In the genomic region with DNA sequence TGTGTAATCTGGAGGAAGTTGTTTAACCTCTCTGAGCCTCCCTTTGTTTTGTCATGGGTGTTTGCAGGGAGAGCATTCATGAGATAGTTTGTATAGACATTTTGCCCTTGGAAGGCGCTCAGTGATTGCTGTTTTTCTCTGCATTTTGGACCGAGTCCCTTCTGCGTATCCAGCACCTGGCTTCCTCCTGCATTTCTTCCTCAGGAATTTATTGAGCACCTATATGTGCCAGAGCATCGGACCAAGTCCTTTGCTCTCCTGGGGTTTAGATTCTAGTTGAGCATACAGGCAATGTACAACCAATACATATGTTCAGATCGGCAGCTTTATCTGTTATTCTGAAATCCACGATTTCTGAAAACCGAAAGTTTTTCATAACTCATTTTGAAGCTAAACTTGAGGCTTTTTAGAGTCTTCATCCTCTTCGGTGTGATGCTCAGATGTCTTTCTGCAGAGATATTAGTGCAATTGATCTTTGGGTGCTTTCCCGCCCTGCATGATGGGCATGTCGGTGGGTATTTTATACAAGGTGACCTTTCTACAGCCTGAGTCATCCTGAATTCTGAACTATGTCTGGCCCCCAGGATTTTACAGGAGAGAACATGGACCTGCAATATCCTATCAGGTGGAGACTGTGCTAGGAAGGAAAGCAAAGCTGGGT, we compare ENCODE assay signal across 12 cellular contexts. TPM values are rescaled to one million over a fixed set of nuclear protein-coding genes. Genes with fewer than 3 reads are reported as not detected.
DNase-seq lines count a peak whose midpoint lies in the region; ATAC-seq and TF ChIP-seq lines count a peak whose summit lies in the region.
"Had no signal": no experiment of that assay in that cellular context is flagged by ENCODE, and none has a peak within 500 bp of the region (broad histone marks: within the 10 kb centered on the region; RNA-seq: fewer than 3 reads in every experiment).

No MANE protein-coding gene starts in this region.

- H3K27ac Mint-ChIP-seq in CD14-positive monocyte (peak overlapping the region; percentile 77 to 95 (median 92)), T-cell (peak overlapping the region; percentile 94 to 99)

- POLR2A ChIA-PET in T-cell (lab: Charles Lee): interaction anchor here (0.5 to 2.1 kb wide), 8 partner anchors 50 to 122 kb away, joined by 3 to 7 read pairs (median 4); no protein-coding TSS in a partner anchor

- peak overlapping the region; percentile 99 for H3K27ac ChIP-seq in colonic mucosa
- H3K27ac ChIP-seq in prostate gland: peak overlapping the region; percentile 91 to 92
- peak overlapping the region in 2 of 4 donors; percentile 4 to 55 for H3K27ac ChIP-seq in body of pancreas

- H3K4me3 Mint-ChIP-seq in CD14-positive monocyte: peak overlapping the region; percentile 58 to 82
- H3K4me3 Mint-ChIP-seq in T-cell: peak overlapping the region; percentile 85 to 100 (median 94)

- CTCF ChIA-PET in T-cell (lab: Charles Lee): interaction anchor here in 1 of 2 donors (0.9 to 4.4 kb wide), 3 partner anchors 83 to 139 kb away, joined by 3 to 27 read pairs (median 5); no protein-coding TSS in a partner anchor

- H3K27me3 Mint-ChIP-seq in CD14-positive monocyte (ENCODE audit: low read depth in 3 of 3): no peaks in the 10 kb centered on the region
- no peaks in the 10 kb centered on the region for H3K27me3 Mint-ChIP-seq in T-cell

- ATAC-seq in T-cell (replicated peaks in 1 of 4) (peak in 1 of 4 experiments; percentile 19), body of pancreas (no peak), HG03354 (IDR thresholded peaks at IDR 0.05; ENCODE audit: poor library complexity, severe bottlenecking, unreplicated experiment) (no peak)
- ATAC-seq: mucosa of descending colon had no signal

- H3K36me3 ChIP-seq in colonic mucosa: no peaks in the 10 kb centered on the region
- H3K36me3 ChIP-seq in prostate gland: no peaks in the 10 kb centered on the region
- no peaks in the 10 kb centered on the region for H3K36me3 ChIP-seq in body of pancreas (replicated peaks in 1 of 2; ENCODE audit: insufficient read depth in 1 of 2, low read depth in 2 of 2)
- H3K36me3 ChIP-seq: cardiac muscle cell had no signal

- H3K4me1 ChIP-seq in colonic mucosa: peaks cover 17% of the 10 kb centered on the region
- peaks cover 6% of the 10 kb centered on the region for H3K4me1 ChIP-seq in prostate gland (replicated peaks)
- peaks cover 57% of the 10 kb centered on the region for H3K4me1 ChIP-seq in body of pancreas

- TF ChIP-seq CTCF in CD14-positive monocyte (IDR thresholded peaks at IDR 0.05) (no peak), colonic mucosa (IDR thresholded peaks at IDR 0.05) (no peak), prostate gland (IDR thresholded peaks at IDR 0.05) (no peak), body of pancreas (IDR thresholded peaks at IDR 0.05) (no peak)

- DNase-seq in CD14-positive monocyte (ENCODE audit: low spot score) (no peak), T-cell (peak in 7 of 34 experiments; percentile 5 to 36 (median 13)), colonic mucosa (no peak), prostate gland (ENCODE audit: low spot score) (no peak), body of pancreas (no peak), epidermal melanocyte (ENCODE audit: insufficient read length, low spot score) (no peak), SKM-1 treated with dmso at 0.1 percent for 144 hours (lab: John Stamatoyannopoulos, UW; ENCODE audit: unreplicated experiment) (no peak)
- DNase-seq: DMS53, SHP77 treated with DMSO at 0.1 percent for 48 hours had no signal

- H3K4me3 ChIP-seq in colonic mucosa (no peak overlapping the region), prostate gland (no peak overlapping the region), body of pancreas (no peak overlapping the region)
- H3K4me3 ChIP-seq: cardiac muscle cell, mucosa of descending colon had no signal

- intact Hi-C loops in CD14-positive monocyte (cut with micrococcal nuclease) (loop anchor here (5.0 to 10.0 kb wide), 2 partner anchors 53 to 81 kb away; partner anchors contain the start of gene NSMCE1 (in 1 of the 2)), colonic mucosa (cut with DNase I) (loop anchor here (10.0 kb wide), 1 partner anchor 53 kb away; the partner anchor contains the start of gene NSMCE1), prostate gland (cut with DNase I) (loop anchor here (5.0 kb wide), 2 partner anchors 56 to 76 kb away; no protein-coding TSS in a partner anchor), body of pancreas (cut with DNase I) (loop anchor here (10.0 kb wide), 1 partner anchor 83 kb away; no protein-coding TSS in a partner anchor)

- TF ChIP-seq POLR2A in prostate gland (IDR thresholded peaks at IDR 0.05): no peak
- no peak for TF ChIP-seq POLR2A in body of pancreas (IDR thresholded peaks at IDR 0.05)

- no peaks in the 10 kb centered on the region for H3K27me3 ChIP-seq in colonic mucosa
- H3K27me3 ChIP-seq in prostate gland (replicated peaks; ENCODE audit: insufficient read depth): no peaks in the 10 kb centered on the region
- H3K27me3 ChIP-seq in body of pancreas: no peaks in the 10 kb centered on the region
- H3K27me3 ChIP-seq: cardiac muscle cell had no signal

- WGBS in prostate gland: 74% methylated on average over 10 of the region's 10 CpGs
- WGBS in body of pancreas, 2 donors: 87 to 91% methylated on average over 10 of the region's 10 CpGs

- peak overlapping the region; percentile 16 to 46 for H3K9ac ChIP-seq in colonic mucosa (ENCODE audit: low read depth in 2 of 2, low read length in 2 of 2)

- H3K9me3 Mint-ChIP-seq in CD14-positive monocyte (peaks cover 0 to 2% (median 0%) of the 10 kb centered on the region in 7 donors), T-cell (no peaks in the 10 kb centered on the region)

- H3K9me3 ChIP-seq in colonic mucosa: no peaks in the 10 kb centered on the region
- H3K9me3 ChIP-seq in prostate gland: no peaks in the 10 kb centered on the region
- H3K9me3 ChIP-seq in body of pancreas: no peaks in the 10 kb centered on the region
- H3K9me3 ChIP-seq: mucosa of descending colon had no signal

- H3K4me1 Mint-ChIP-seq in CD14-positive monocyte (peaks cover 86% of the 10 kb centered on the region), T-cell (peaks cover 82 to 86% (median 83%) of the 10 kb centered on the region in 3 donors)

- peaks cover 10 to 25% of the 10 kb centered on the region in 2 donors for H3K36me3 Mint-ChIP-seq in CD14-positive monocyte
- peaks cover 21% of the 10 kb centered on the region for H3K36me3 Mint-ChIP-seq in T-cell

RNA-seq across cellular contexts. Expression of gene IL4R, which starts 4.1 kb away (rescaled TPM):
- 10 to 100 TPM; 25.1 to 35.6 TPM for polyA plus RNA-seq in CD14-positive monocyte
- total RNA-seq in T-cell: 100 to 1,000 TPM; 186 to 281 (median 221) TPM
- 10 to 100 TPM; 74.8 to 80.0 TPM for total RNA-seq in colonic mucosa
- 10 to 100 TPM; 30.7 to 89.2 TPM for total RNA-seq in prostate gland
- 100 to 1,000 TPM in 1 of 2 donors, 10 to 100 TPM in 1; 29.7 to 236 TPM for total RNA-seq in body of pancreas

RNA-seq across cellular contexts. Expression of gene NSMCE1, which starts 49.3 kb away (rescaled TPM):
- 10 to 100 TPM; 82.6 to 85.2 TPM for polyA plus RNA-seq in CD14-positive monocyte
- total RNA-seq in T-cell: 10 to 100 TPM; 53.5 to 83.2 (median 73.9) TPM
- 10 to 100 TPM; 37.6 to 58.2 TPM for total RNA-seq in colonic mucosa
- total RNA-seq in prostate gland: 10 to 100 TPM; 55.4 to 71.7 TPM
- total RNA-seq in body of pancreas: 10 to 100 TPM; 20.1 to 29.1 TPM
